In genomic region chr5:45035991-45036390, GRCh38 we compare ENCODE assay signal across 1 cellular context.
TF ChIP-seq lines count a peak whose summit lies in the region.

No MANE protein-coding gene starts in this region.

TF ChIP-seq in HepG2, 621 proteins besides CTCF, POLR2A, EP300 and RAD21 (continued from another document):
- TF ChIP-seq TERF1 (CRISPR knock-in tag; IDR thresholded peaks at IDR 0.05) (no peak), SP4 (CRISPR knock-in tag; IDR thresholded peaks at IDR 0.05) (no peak), ZNF530 (CRISPR knock-in tag; IDR thresholded peaks at IDR 0.05; ENCODE audit: low read depth) (no peak), NR0B2 (CRISPR knock-in tag; IDR thresholded peaks at IDR 0.05) (no peak), ZNF576 (CRISPR knock-in tag; IDR thresholded peaks at IDR 0.05) (no peak), ZNF770 (CRISPR knock-in tag; IDR thresholded peaks at IDR 0.05) (no peak), SP2 (CRISPR knock-in tag; IDR thresholded peaks at IDR 0.05) (no peak), ZNF556 (CRISPR knock-in tag; IDR thresholded peaks at IDR 0.05; ENCODE audit: borderline replicate concordance) (no peak), SMAD3 (CRISPR knock-in tag; IDR thresholded peaks at IDR 0.05) (no peak), ONECUT2 (CRISPR knock-in tag; IDR thresholded peaks at IDR 0.05) (no peak), ZNF180 (CRISPR knock-in tag; IDR thresholded peaks at IDR 0.05; ENCODE audit: borderline replicate concordance, low read depth) (no peak)
